In the genomic region with DNA sequence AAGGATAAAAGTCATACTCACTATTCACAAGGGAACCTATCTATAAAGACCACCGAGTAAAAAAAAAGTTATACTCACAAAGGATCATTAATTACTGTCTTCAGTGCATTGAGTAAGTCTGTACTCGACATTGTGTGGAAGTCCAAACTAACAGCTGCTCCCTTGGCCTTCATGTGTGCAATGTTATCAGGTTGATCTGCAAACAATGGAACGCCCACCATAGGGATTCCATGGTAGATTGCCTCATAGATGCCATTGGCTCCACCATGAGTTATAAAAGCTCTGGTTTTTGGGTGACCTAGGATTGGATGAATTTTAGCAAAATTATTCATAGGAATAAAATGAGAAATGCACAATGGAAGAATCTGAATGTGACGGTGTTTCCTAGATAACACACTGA, we compare ENCODE assay signal across 21 cellular contexts. TPM values are rescaled to one million over a fixed set of nuclear protein-coding genes. Genes with fewer than 3 reads are reported as not detected.
DNase-seq lines count a peak whose midpoint lies in the region; ATAC-seq and TF ChIP-seq lines count a peak whose summit lies in the region.
"Had no signal": no experiment of that assay in that cellular context is flagged by ENCODE, and none has a peak within 500 bp of the region (broad histone marks: within the 10 kb centered on the region; RNA-seq: fewer than 3 reads in every experiment).

No MANE protein-coding gene starts in this region.

- H3K4me1 ChIP-seq in mesendoderm (ENCODE audit: control insufficient read depth, low read depth, low read length) = no peaks in the 10 kb centered on the region
- H3K4me1 ChIP-seq: A549 had no signal

- no peak overlapping the region for H3K4ac ChIP-seq in mesendoderm (ENCODE audit: low read depth, low read length)

- TF ChIP-seq CTCF in fibroblast of the aortic adventitia (IDR thresholded peaks at IDR 0.05; ENCODE audit: insufficient read depth, low read length) = no peak

- H3K4me3 ChIP-seq in fibroblast of the aortic adventitia (ENCODE audit: low read depth, low read length) = no peak overlapping the region
- H3K4me3 ChIP-seq in mesendoderm (ENCODE audit: low read length) = no peak overlapping the region
- H3K4me3 ChIP-seq: A549 had no signal

- H2BK120ac ChIP-seq in mesendoderm (ENCODE audit: low read depth, low read length) = no peak overlapping the region

- no peak overlapping the region for H3K27ac ChIP-seq in mesendoderm (ENCODE audit: low read depth, low read length)
- H3K27ac ChIP-seq: 22Rv1, A549, C4-2B had no signal

- H3K9ac ChIP-seq in mesendoderm (ENCODE audit: low read length) = no peak overlapping the region

- H3K23ac ChIP-seq in mesendoderm (ENCODE audit: low read length) = no peak overlapping the region

- no peak overlapping the region for H2BK5ac ChIP-seq in mesendoderm (ENCODE audit: low read length)

- no peak overlapping the region for H2BK15ac ChIP-seq in mesendoderm (replicated peaks; ENCODE audit: low read depth)

- H3K18ac ChIP-seq in mesendoderm (ENCODE audit: low read length) = no peak overlapping the region

- no peaks in the 10 kb centered on the region for H3K79me2 ChIP-seq in mesendoderm (ENCODE audit: control insufficient read depth, insufficient read depth, low read length)

- H3K4me2 ChIP-seq in mesendoderm (ENCODE audit: low read length) = no peak overlapping the region
- H3K4me2 ChIP-seq: A549 had no signal

- H3K56ac ChIP-seq in mesendoderm (ENCODE audit: low read length) = no peak overlapping the region

- no peaks in the 10 kb centered on the region for H3K36me3 ChIP-seq in mesendoderm (ENCODE audit: control insufficient read depth, insufficient read depth, low read length)

- H4K8ac ChIP-seq in mesendoderm (ENCODE audit: low read depth, low read length) = no peak overlapping the region

- H2AK5ac ChIP-seq in mesendoderm (ENCODE audit: low read length) = no peak overlapping the region

- H4K5ac ChIP-seq in mesendoderm (ENCODE audit: low read length) = no peak overlapping the region

- DNase-seq in NCI-H146 (lab: John Stamatoyannopoulos, UW) = peak; percentile 29
- DNase-seq in NCI-H146 treated with DMSO at 0.1 percent for 48 hours (lab: John Stamatoyannopoulos, UW; ENCODE audit: unreplicated experiment) = no peak
- peak; percentile 56 for DNase-seq in fibroblast of the aortic adventitia (ENCODE audit: low read depth)
- DNase-seq in mesendoderm = peak; percentile 57
- DNase-seq in activated CD4-positive, alpha-beta T cell treated with anti-CD3 and anti-CD28 coated beads, Interleukin-2, amount 50 U/mL, for 48 hours = no peak
- DNase-seq in activated CD8-positive, alpha-beta memory T cell treated with anti-CD3 and anti-CD28 coated beads, Interleukin-2, amount 50 U/mL, for 48 hours = no peak
- DNase-seq: AML-193; CD4-positive, alpha-beta T cell; DMS153; DMS79; GDM1; GOT3; H7; HFFc6 had no signal

- H3K27me3 ChIP-seq in mesendoderm (ENCODE audit: insufficient read depth, low read length, poor library complexity) = no peaks in the 10 kb centered on the region

- no peaks in the 10 kb centered on the region for H3K79me1 ChIP-seq in mesendoderm (ENCODE audit: low read length)

- no peak for ATAC-seq in HG03097 (IDR thresholded peaks at IDR 0.05; ENCODE audit: low FRiP score, unreplicated experiment)
- ATAC-seq: A549, HCT116 had no signal

- WGBS in mesendoderm (ENCODE audit: extremely low coverage, insufficient coverage, low lambda C conversion rate) = no CpG with 5 or more reads among the region's 4 CpGs

RNA-seq across cellular contexts. Expression of gene UGT2B4, which starts 10.6 kb away (rescaled TPM):
- not detected in 2 replicates for total RNA-seq in fibroblast of the aortic adventitia (ENCODE audit: low replicate concordance)
- 0.04 TPM for polyA plus RNA-seq in mesendoderm (2013, experiment 1 of 2)
- polyA plus RNA-seq in mesendoderm (2013, experiment 2 of 2) = 0.20 TPM
- total RNA-seq: CD4-positive, alpha-beta T cell; Daoy; H7; HFFc6 had no signal
- polyA plus RNA-seq: BJ had no signal

Comparison
In these comparisons a context has a peak if more than half of its experiments do, and no peak if none do; other contexts are left out.
1. DNase-seq: peak in NCI-H146 (single experiment), fibroblast of the aortic adventitia (single experiment) and mesendoderm (single experiment); none in NCI-H146 treated with DMSO at 0.1 percent for 48 hours (single experiment), activated CD4-positive, alpha-beta T cell treated with anti-CD3 and anti-CD28 coated beads, Interleukin-2, amount 50 U/mL, for 48 hours (0 of 2) and activated CD8-positive, alpha-beta memory T cell treated with anti-CD3 and anti-CD28 coated beads, Interleukin-2, amount 50 U/mL, for 48 hours (single experiment).